15 cellular contexts compared by ENCODE assay signal in genomic region chr16:11456741-11457140, GRCh38.
A peak's percentile ranks its signal among the peaks of the same experiment; 100 is the strongest.
DNase-seq lines count a peak whose midpoint lies in the region; ATAC-seq, FAIRE-seq and TF ChIP-seq lines count a peak whose summit lies in the region.
"Had no signal": no experiment of that assay in that cellular context is flagged by ENCODE, and none has a peak within 500 bp of the region (broad histone marks: within the 10 kb centered on the region; RNA-seq: fewer than 3 reads in every experiment).

No MANE protein-coding gene starts in this region.

- in situ Hi-C loops in HepG2 (cut with HindIII; ENCODE audit: extremely low pct_ligation_motif_present, low pct_unique_long_range_greater_than_20kb) = no loop called here

- CTCF ChIA-PET in HepG2 (lab: Yijun Ruan, JAX; ENCODE audit: low intra/inter-chr PET ratio, low total read pairs) = no interaction called here

- WGBS in HepG2 (ENCODE audit: low lambda C conversion rate) = 71% methylated on average over 10 of the region's 10 CpGs
- WGBS in right lobe of liver (ENCODE audit: insufficient coverage, low coverage, low lambda C conversion rate, missing lambda C conversion rate) = 77% methylated on average over 7 of the region's 10 CpGs
- WGBS in mesenchymal stem cell = 98% methylated on average over 10 of the region's 10 CpGs

- H3K79me1 ChIP-seq in mesenchymal stem cell (replicated peaks; ENCODE audit: low read length, poor library complexity, severe bottlenecking) = no peaks in the 10 kb centered on the region

- no peak overlapping the region for H3K4ac ChIP-seq in mesenchymal stem cell (ENCODE audit: low read depth in 1 of 2, low read length in 2 of 2)

- no peak for TF ChIP-seq CTCF in HepG2 (CRISPR knock-in tag; IDR thresholded peaks at IDR 0.05)
- TF ChIP-seq CTCF in right lobe of liver (IDR thresholded peaks at IDR 0.05) = no peak

- no peaks in the 10 kb centered on the region for H3K79me2 ChIP-seq in HepG2 (ENCODE audit: insufficient read depth, low read length)

- intact Hi-C loops in HepG2 (cut with micrococcal nuclease; ENCODE audit: unreplicated experiment) (no loop called here), right lobe of liver (cut with DNase I) (no loop called here)

- H3K4me1 ChIP-seq in HepG2 (ENCODE audit: insufficient read depth, low read length) (peaks cover 5% of the 10 kb centered on the region; the same call in 1 of the 2 replicates), right lobe of liver (no peaks in the 10 kb centered on the region), mesenchymal stem cell (ENCODE audit: control insufficient read depth, insufficient read depth, low read depth, low read length) (no peaks in the 10 kb centered on the region)

- H3K23ac ChIP-seq in mesenchymal stem cell (ENCODE audit: low read length in 2 of 2) = no peak overlapping the region

- TF ChIP-seq EP300 in HepG2 (IDR thresholded peaks at IDR 0.05; ENCODE audit: low read depth in 2 of 2, low read length in 2 of 2) = no peak
- no peak for TF ChIP-seq EP300 in HepG2 (CRISPR knock-in tag; IDR thresholded peaks at IDR 0.05; ENCODE audit: borderline replicate concordance)

- H3K9me3 ChIP-seq in HepG2 (ENCODE audit: low read length) (no peaks in the 10 kb centered on the region), right lobe of liver (no peaks in the 10 kb centered on the region), mesenchymal stem cell (ENCODE audit: control insufficient read depth, low read length) (no peaks in the 10 kb centered on the region)
- H3K9me3 ChIP-seq: BLaER1 had no signal

- no peak overlapping the region for H2AK5ac ChIP-seq in mesenchymal stem cell (ENCODE audit: low read length, severe bottlenecking)

- no TSS peak for BruUV-seq in HepG2 (replicated peaks; lab: Mats Ljungman, UMichigan)

- FAIRE-seq in HepG2 (lab: Jason Lieb, UNC) = no peak
- FAIRE-seq: G401.6, HTR-8/SVneo had no signal

- peaks cover 9 to 43% of the 10 kb centered on the region in 2 experiments for H3K27me3 ChIP-seq in HepG2 (ENCODE audit: control insufficient read depth in 1 of 2, insufficient read depth in 2 of 2, low read length in 2 of 2)
- no peaks in the 10 kb centered on the region for H3K27me3 ChIP-seq in right lobe of liver
- H3K27me3 ChIP-seq in mesenchymal stem cell (ENCODE audit: control insufficient read depth in 1 of 2, insufficient read depth in 1 of 2, low read length in 2 of 2) = peaks cover 16 to 31% of the 10 kb centered on the region in 2 experiments
- H3K27me3 ChIP-seq: BLaER1 had no signal

- no peak for ATAC-seq in HepG2
- no peak for ATAC-seq in right lobe of liver

- no peak for TF ChIP-seq RAD21 in HepG2 (CRISPR knock-in tag; IDR thresholded peaks at IDR 0.05)

- H2BK12ac ChIP-seq in mesenchymal stem cell (ENCODE audit: low read length in 2 of 2) = no peak overlapping the region

- H4K91ac ChIP-seq in mesenchymal stem cell (ENCODE audit: low read length) = no peak overlapping the region

- no peak overlapping the region for H3K27ac ChIP-seq in HepG2 (ENCODE audit: extremely low read length, insufficient read depth, low read length)
- H3K27ac ChIP-seq in right lobe of liver = no peak overlapping the region
- no peak overlapping the region for H3K27ac ChIP-seq in mesenchymal stem cell (ENCODE audit: low read length, poor library complexity, severe bottlenecking)
- H3K27ac ChIP-seq: BLaER1 had no signal

- no peak overlapping the region for H2BK120ac ChIP-seq in mesenchymal stem cell (ENCODE audit: low read depth, low read length)

- H3K18ac ChIP-seq in mesenchymal stem cell (ENCODE audit: low read depth in 1 of 2, low read length in 2 of 2) = no peak overlapping the region

- no peak overlapping the region for H2AFZ ChIP-seq in HepG2 (ENCODE audit: low read length)
- no peak overlapping the region for H2AFZ ChIP-seq in mesenchymal stem cell (ENCODE audit: low read depth, low read length)

- H4K8ac ChIP-seq in mesenchymal stem cell (ENCODE audit: low read length) = peak overlapping the region; percentile 23

- H3K4me2 ChIP-seq in HepG2 (ENCODE audit: low read depth, low read length) (no peak overlapping the region), mesenchymal stem cell (ENCODE audit: low read length, poor library complexity, severe bottlenecking) (no peak overlapping the region)
- H3K4me2 ChIP-seq: BLaER1 had no signal

- no peaks in the 10 kb centered on the region for H3K36me3 ChIP-seq in HepG2 (replicated peaks in 1 of 2; ENCODE audit: control insufficient read depth in 1 of 2, insufficient read depth in 2 of 2, low read length in 2 of 2)
- no peaks in the 10 kb centered on the region for H3K36me3 ChIP-seq in right lobe of liver
- H3K36me3 ChIP-seq in mesenchymal stem cell (ENCODE audit: control insufficient read depth in 1 of 2, insufficient read depth in 2 of 2, low read depth in 1 of 2, low read length in 2 of 2) = no peaks in the 10 kb centered on the region
- H3K36me3 ChIP-seq: BLaER1 had no signal

- no peak overlapping the region for H3K14ac ChIP-seq in mesenchymal stem cell (ENCODE audit: low read length in 2 of 2)

- no peaks in the 10 kb centered on the region for H4K20me1 ChIP-seq in HepG2 (ENCODE audit: insufficient read depth, low read length)
- H4K20me1 ChIP-seq: BLaER1 had no signal

- H3K9ac ChIP-seq in HepG2 (ENCODE audit: insufficient read depth, low read depth, low read length) (no peak overlapping the region), mesenchymal stem cell (ENCODE audit: low read length) (no peak overlapping the region)
- H3K9ac ChIP-seq: BLaER1 had no signal

- DNase-seq in NCI-H2029 (lab: John Stamatoyannopoulos, UW) (peak; percentile 21), NCI-H2029 treated with DMSO at 0.1 percent for 48 hours (lab: John Stamatoyannopoulos, UW) (no peak), HepG2 (ENCODE audit: low spot score) (no peak), right lobe of liver (no peak), mesenchymal stem cell (no peak), iPS-NIHi11 (ENCODE audit: low spot score) (no peak)
- DNase-seq in effector CD4-positive, alpha-beta T cell = no peak
- DNase-seq: 8988T; Calu3; CD4-positive, alpha-beta memory T cell; GOT3; H9 had no signal

- H2BK15ac ChIP-seq in mesenchymal stem cell (ENCODE audit: low read depth, poor library complexity, severe bottlenecking) = no peak overlapping the region

- H3K4me3 ChIP-seq in HepG2 (replicated peaks in 1 of 3; ENCODE audit: insufficient read depth in 1 of 3, low read depth in 2 of 3, low read length in 3 of 3) (no peak overlapping the region), right lobe of liver (no peak overlapping the region), mesenchymal stem cell (ENCODE audit: insufficient read depth in 1 of 2, low read depth in 1 of 2, low read length in 2 of 2) (no peak overlapping the region)
- H3K4me3 ChIP-seq: BLaER1 had no signal

- H2BK5ac ChIP-seq in mesenchymal stem cell (ENCODE audit: low read depth, low read length, poor library complexity, severe bottlenecking) = no peak overlapping the region

- TF ChIP-seq POLR2A in HepG2 (IDR thresholded peaks at IDR 0.05; ENCODE audit: insufficient read depth in 1 of 2, low read depth in 2 of 2, low read length in 2 of 2) (no peak), right lobe of liver (IDR thresholded peaks at IDR 0.05) (no peak)

- POLR2A ChIA-PET in HepG2 (lab: Yijun Ruan, JAX) = interaction anchor here (0.6 kb wide), 1 partner anchor 17 kb away, joined by 3 read pairs; no protein-coding TSS in a partner anchor

TF ChIP-seq in HepG2, 621 proteins besides CTCF, POLR2A, EP300 and RAD21 (continues in another document):
- TF ChIP-seq ZNF569 (CRISPR knock-in tag; IDR thresholded peaks at IDR 0.05; ENCODE audit: borderline replicate concordance) (no peak), ZNF225 (CRISPR knock-in tag; IDR thresholded peaks at IDR 0.05) (0 out of 2 replicates have a peak, but pooled peaks have one; percentile 25), ATF7-NPFF (CRISPR knock-in tag; IDR thresholded peaks at IDR 0.05; ENCODE audit: low read depth) (no peak), IRF2 (CRISPR knock-in tag; IDR thresholded peaks at IDR 0.05) (no peak), FOXO1 (CRISPR knock-in tag; IDR thresholded peaks at IDR 0.05) (no peak)
- TF ChIP-seq, protein P1, sequence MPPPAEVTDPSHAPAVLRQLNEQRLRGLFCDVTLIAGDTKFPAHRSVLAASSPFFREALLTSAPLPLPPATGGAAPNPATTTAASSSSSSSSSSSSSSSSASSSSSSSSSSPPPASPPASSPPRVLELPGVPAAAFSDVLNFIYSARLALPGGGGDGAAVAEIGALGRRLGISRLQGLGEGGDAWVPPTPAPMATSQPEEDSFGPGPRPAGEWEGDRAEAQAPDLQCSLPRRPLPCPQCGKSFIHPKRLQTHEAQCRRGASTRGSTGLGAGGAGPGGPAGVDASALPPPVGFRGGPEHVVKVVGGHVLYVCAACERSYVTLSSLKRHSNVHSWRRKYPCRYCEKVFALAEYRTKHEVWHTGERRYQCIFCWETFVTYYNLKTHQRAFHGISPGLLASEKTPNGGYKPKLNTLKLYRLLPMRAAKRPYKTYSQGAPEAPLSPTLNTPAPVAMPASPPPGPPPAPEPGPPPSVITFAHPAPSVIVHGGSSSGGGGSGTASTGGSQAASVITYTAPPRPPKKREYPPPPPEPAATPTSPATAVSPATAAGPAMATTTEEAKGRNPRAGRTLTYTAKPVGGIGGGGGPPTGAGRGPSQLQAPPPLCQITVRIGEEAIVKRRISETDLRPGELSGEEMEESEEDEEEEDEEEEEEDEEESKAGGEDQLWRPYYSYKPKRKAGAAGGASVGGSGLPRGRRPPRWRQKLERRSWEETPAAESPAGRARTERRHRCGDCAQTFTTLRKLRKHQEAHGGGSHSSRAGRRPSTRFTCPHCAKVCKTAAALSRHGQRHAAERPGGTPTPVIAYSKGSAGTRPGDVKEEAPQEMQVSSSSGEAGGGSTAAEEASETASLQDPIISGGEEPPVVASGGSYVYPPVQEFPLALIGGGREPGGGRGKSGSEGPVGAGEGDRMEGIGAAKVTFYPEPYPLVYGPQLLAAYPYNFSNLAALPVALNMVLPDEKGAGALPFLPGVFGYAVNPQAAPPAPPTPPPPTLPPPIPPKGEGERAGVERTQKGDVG (CRISPR knock-in tag; IDR thresholded peaks at IDR 0.05; ENCODE audit: borderline replicate concordance) = no peak
